Comparison of ENCODE assay signal across 8 cellular contexts in the genomic region with DNA sequence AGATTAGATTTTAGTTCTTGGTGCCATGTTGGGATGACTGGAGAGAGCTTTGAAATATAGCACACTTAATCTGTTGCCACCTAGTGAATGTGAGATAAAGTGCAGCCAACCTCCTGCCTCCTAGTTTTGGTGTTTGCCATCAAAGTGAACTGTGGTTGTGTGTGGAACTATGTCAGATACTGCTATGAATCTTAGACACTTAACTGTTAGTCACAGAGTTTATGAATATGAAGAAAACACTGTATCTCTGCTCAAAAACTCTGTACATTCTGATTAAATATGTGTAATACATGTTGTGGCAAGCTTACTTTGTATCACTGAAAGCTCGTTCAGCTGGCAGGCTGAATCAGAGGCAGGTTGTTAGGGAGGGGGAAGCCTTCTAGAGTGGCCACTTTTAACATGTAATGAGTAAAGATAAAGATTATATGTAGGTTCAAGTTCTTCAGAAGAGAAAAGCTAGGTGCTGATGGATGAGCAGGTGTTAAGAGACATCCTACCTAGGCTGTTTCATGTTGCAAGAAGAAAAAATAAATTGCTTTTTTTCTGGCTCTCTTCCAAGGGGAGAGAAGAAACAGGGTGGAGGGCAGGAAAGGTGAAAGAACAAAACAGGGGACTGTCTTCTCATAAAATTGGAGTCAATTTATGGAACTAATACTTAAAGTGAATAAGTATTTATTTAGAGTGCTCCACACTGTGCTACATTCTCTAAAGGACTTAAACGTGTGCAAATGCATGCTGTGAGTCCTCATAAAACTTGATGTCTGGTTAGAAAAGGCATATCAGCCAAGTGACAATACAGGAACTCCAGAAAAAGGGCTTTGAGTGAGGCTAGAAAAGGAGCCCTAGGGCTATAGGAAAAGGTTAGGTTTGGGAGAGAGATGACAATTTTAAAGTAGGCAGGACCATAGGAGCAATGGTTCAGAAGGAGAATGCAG. TPM values are rescaled to one million over a fixed set of nuclear protein-coding genes. Genes with fewer than 3 reads are reported as not detected.
DNase-seq lines count a peak whose midpoint lies in the region; ATAC-seq and TF ChIP-seq lines count a peak whose summit lies in the region.

No MANE protein-coding gene starts in this region.

- no peak overlapping the region for H2AFZ ChIP-seq in ACC112 (ENCODE audit: low read length, unreplicated experiment)

- peak overlapping the region; percentile 36 for H3K27ac ChIP-seq in ACC112 (ENCODE audit: low read depth, low read length)

- no peak overlapping the region for H3K4me3 Mint-ChIP-seq in endothelial cell (ENCODE audit: unreplicated experiment)

- no peak for ATAC-seq in GM19455 (IDR thresholded peaks at IDR 0.05; ENCODE audit: unreplicated experiment)

- no peaks in the 10 kb centered on the region for H3K36me3 Mint-ChIP-seq in endothelial cell (ENCODE audit: low read depth, unreplicated experiment)

- H3K36me3 ChIP-seq in ACC112 (ENCODE audit: insufficient read depth, low read length), result no peaks in the 10 kb centered on the region

- DNase-seq in GM12865 (ENCODE audit: low read depth) (peak; percentile 7), NCI-H345 (lab: John Stamatoyannopoulos, UW) (peak; percentile 70), endothelial cell (ENCODE audit: low spot score) (no peak), renal cortical epithelial cell (ENCODE audit: low read depth) (peak; percentile 67), epidermal melanocyte (ENCODE audit: insufficient read length, low spot score) (no peak)
- DNase-seq in effector CD8-positive, alpha-beta T cell (lab: John Stamatoyannopoulos, UW), result no peak

- H3K79me2 ChIP-seq in ACC112 (ENCODE audit: control insufficient read depth, insufficient read depth, low read length, unreplicated experiment), result no peaks in the 10 kb centered on the region

- peak; percentile 18 for TF ChIP-seq CTCF in GM12865 (IDR thresholded peaks at IDR 0.05; ENCODE audit: insufficient read depth, low read depth, low read length, missing control alignments)
- TF ChIP-seq CTCF in endothelial cell (IDR thresholded peaks at IDR 0.05; ENCODE audit: unreplicated experiment), result no peak

- peak overlapping the region; percentile 70 for H3K27ac Mint-ChIP-seq in endothelial cell (ENCODE audit: unreplicated experiment)

- H3K4me3 ChIP-seq in ACC112 (ENCODE audit: low read depth, low read length), result no peak overlapping the region
- H3K4me3 ChIP-seq in GM12865 (ENCODE audit: low read depth, low read length), result no peak overlapping the region

- H3K9me3 Mint-ChIP-seq in endothelial cell (ENCODE audit: unreplicated experiment), result no peaks in the 10 kb centered on the region

- peaks cover 20% of the 10 kb centered on the region for H3K4me1 Mint-ChIP-seq in endothelial cell (ENCODE audit: unreplicated experiment)

- H3K27me3 ChIP-seq in ACC112 (ENCODE audit: insufficient read depth, low read length), result no peaks in the 10 kb centered on the region

- H3K27me3 Mint-ChIP-seq in endothelial cell (ENCODE audit: unreplicated experiment), result peaks cover 2% of the 10 kb centered on the region

- H3K4me1 ChIP-seq in ACC112 (ENCODE audit: control insufficient read depth, insufficient read depth, low read length, unreplicated experiment), result peaks cover 44% of the 10 kb centered on the region

RNA-seq across cellular contexts. Expression of a gene that starts 14.1 kb away (rescaled TPM):
- 453 TPM for total RNA-seq in endothelial cell (ENCODE audit: unreplicated experiment)
- 188 and 329 TPM in 2 replicates for total RNA-seq in renal cortical epithelial cell

Comparison
In these comparisons a context has a peak if more than half of its experiments do, and no peak if none do; other contexts are left out.
1. DNase-seq: peak in GM12865 (single experiment), NCI-H345 (single experiment) and renal cortical epithelial cell (single experiment); none in endothelial cell (single experiment), effector CD8-positive, alpha-beta T cell (single experiment) and epidermal melanocyte (single experiment).